18 cellular contexts compared by ENCODE assay signal in the genomic region with DNA sequence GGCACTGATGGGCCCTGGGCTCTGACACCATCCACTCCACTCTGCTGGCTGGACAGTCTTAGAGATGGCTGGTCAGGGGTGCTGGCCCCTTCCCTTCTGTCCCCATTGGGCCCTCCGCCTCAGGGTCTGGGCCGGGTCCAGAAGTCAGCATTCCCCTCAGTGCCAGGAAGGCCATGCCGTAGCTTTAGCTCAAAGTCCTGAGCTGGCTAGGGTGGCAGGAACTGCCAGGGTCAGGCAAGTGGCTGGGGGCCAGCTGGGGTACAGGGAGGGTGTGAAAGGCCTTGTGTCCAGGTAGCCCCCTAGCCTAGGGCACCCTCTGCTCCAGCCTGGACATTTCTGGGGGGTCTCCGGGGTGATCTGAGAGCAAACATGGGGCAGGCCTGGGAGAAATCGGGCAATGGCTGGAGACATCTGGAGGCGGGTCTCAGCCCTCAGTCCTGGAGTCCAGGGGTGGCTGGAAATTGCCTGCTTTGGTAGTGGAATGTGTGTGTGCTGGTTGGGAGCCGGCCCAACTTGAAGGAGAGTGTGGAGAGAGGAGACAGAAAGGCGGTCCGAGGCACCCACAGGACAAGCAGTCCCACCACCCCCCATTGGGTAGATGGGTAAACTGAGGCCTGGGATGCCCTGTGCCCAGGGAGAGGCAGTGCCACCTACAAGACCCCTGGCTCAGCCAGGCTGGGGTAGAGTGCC. TPM values are rescaled to one million over a fixed set of nuclear protein-coding genes. Genes with fewer than 3 reads are reported as not detected.
"Had no signal": no experiment of that assay in that cellular context is flagged by ENCODE, and none has a peak within 500 bp of the region (broad histone marks: within the 10 kb centered on the region; RNA-seq: fewer than 3 reads in every experiment).

No MANE protein-coding gene starts in this region.

- H3K36me3 ChIP-seq: left ventricle myocardium inferior, pancreas had no signal

- H3K27ac ChIP-seq: left ventricle myocardium inferior, pancreas, skin epidermis had no signal

- DNase-seq: activated CD4-positive, alpha-beta T cell treated with anti-CD3 and anti-CD28 coated beads, Interleukin-2, amount 50 U/mL, for 4 hours; activated T-cell treated with anti-CD3 and anti-CD28 coated beads, Interleukin-2, amount 50 U/mL, for 1 hour; amniotic stem cell; cerebellar nuclear complex; foreskin fibroblast; left ventricle myocardium inferior; mesendoderm; pancreas; retina had no signal

- H3K27me3 ChIP-seq: pancreas had no signal

- ATAC-seq: activated CD4-positive, CD25-positive, alpha-beta regulatory T cell treated with anti-CD3 and anti-CD28 coated beads, Interleukin-2, amount 50 U/mL, for 24 hours; esophagus mucosa had no signal

- H3K9me3 Mint-ChIP-seq: activated naive CD4-positive, alpha-beta T cell treated with anti-CD3 and anti-CD28 coated beads, Interleukin-2, amount 50 U/mL, for 24 hours; neural crest cell; type B pancreatic cell had no signal

- H3K27ac Mint-ChIP-seq: activated naive CD4-positive, alpha-beta T cell treated with anti-CD3 and anti-CD28 coated beads, Interleukin-2, amount 50 U/mL, for 24 hours; type B pancreatic cell had no signal

- H3K4me3 ChIP-seq: left ventricle myocardium inferior, pancreas, skin epidermis had no signal

- FAIRE-seq: endometrium, pancreas had no signal

- H3K4me1 ChIP-seq: left ventricle myocardium inferior, pancreas had no signal

- H3K36me3 Mint-ChIP-seq: activated naive CD4-positive, alpha-beta T cell treated with anti-CD3 and anti-CD28 coated beads, Interleukin-2, amount 50 U/mL, for 24 hours; type B pancreatic cell had no signal

- H3K9me3 ChIP-seq: left ventricle myocardium inferior, pancreas had no signal

RNA-seq across cellular contexts. Expression of a gene that starts 32.5 kb away (rescaled TPM):
- total RNA-seq: dermis microvascular lymphatic vessel endothelial cell; left ventricle myocardium inferior; neural crest cell; T-helper 2 cell treated with Interferon-gamma antibody and Interleukin-4, amounts not matched to agents 100 ng/mL and 5 ng/mL, for 36 hours had no signal

RNA-seq across cellular contexts. Expression of a gene that starts 37.5 kb away (rescaled TPM):
- total RNA-seq: dermis microvascular lymphatic vessel endothelial cell; neural crest cell; T-helper 2 cell treated with Interferon-gamma antibody and Interleukin-4, amounts not matched to agents 100 ng/mL and 5 ng/mL, for 36 hours had no signal

RNA-seq across cellular contexts. Expression of a gene that starts 48.0 kb away (rescaled TPM):
- total RNA-seq: dermis microvascular lymphatic vessel endothelial cell; neural crest cell; T-helper 2 cell treated with Interferon-gamma antibody and Interleukin-4, amounts not matched to agents 100 ng/mL and 5 ng/mL, for 36 hours had no signal
